8 cellular contexts compared by ENCODE assay signal in the genomic region with DNA sequence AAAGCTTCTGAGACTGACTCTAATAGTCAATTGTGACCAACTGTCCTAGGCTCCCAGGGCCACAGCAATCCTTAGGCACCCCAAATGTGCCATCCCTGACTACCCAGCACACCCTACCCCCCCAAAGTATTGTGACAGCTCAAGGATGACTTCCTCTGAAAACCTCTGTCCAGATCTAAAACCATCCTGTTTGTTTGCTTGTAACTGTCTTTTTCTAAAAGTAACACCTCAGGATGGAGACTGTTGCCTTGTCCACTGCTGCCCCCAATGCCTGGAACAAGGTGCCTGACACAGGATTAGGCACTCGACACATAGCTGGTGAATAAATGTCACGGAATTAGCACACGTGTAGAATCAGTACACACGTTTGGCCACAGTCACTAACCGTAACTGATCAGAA. TPM values are rescaled to one million over a fixed set of nuclear protein-coding genes. Genes with fewer than 3 reads are reported as not detected.
A peak's percentile ranks its signal among the peaks of the same experiment; 100 is the strongest.
DNase-seq lines count a peak whose midpoint lies in the region; ATAC-seq and TF ChIP-seq lines count a peak whose summit lies in the region.
"Not testable (repeated sequence)": the region's sequence is repeated elsewhere in the genome, so short reads cannot be mapped to it uniquely, and the experiment has no call there.

No MANE protein-coding gene starts in this region.

- 94% methylated on average over 5 of the region's 5 CpGs for WGBS in SK-N-SH (ENCODE audit: low lambda C conversion rate)
- WGBS in heart right ventricle, 2 donors = 81 to 87% methylated on average over 5 of the region's 5 CpGs

- TF ChIP-seq CTCF in HFFc6 (IDR thresholded peaks at IDR 0.05); SK-N-SH (IDR thresholded peaks at IDR 0.05); heart right ventricle (IDR thresholded peaks at IDR 0.05); nephron progenitor cell (IDR thresholded peaks at IDR 0.05): not testable (repeated sequence)

- intact Hi-C loops in heart right ventricle (cut with DNase I) = not testable (repeated sequence)

- H3K36me3 Mint-ChIP-seq in HFFc6 (ENCODE audit: low read depth) = peaks cover 45% of the 10 kb centered on the region
- peaks cover 12% of the 10 kb centered on the region for H3K36me3 Mint-ChIP-seq in activated T-cell treated with anti-CD3 and anti-CD28 coated beads, Interleukin-2, amount 50 U/mL, for 4 hours (ENCODE audit: insufficient read depth)
- H3K36me3 Mint-ChIP-seq in central memory CD8-positive, alpha-beta T cell (ENCODE audit: insufficient read depth) = peaks cover 24% of the 10 kb centered on the region
- peaks cover 20% of the 10 kb centered on the region for H3K36me3 Mint-ChIP-seq in nephron progenitor cell (ENCODE audit: low read depth)

- not testable (repeated sequence) for TF ChIP-seq EP300 in SK-N-SH (IDR thresholded peaks at IDR 0.05; ENCODE audit: borderline replicate concordance in 1 of 2, low read depth in 1 of 2, low read length in 1 of 2)

- peaks cover 17 to 33% (median 21%) of the 10 kb centered on the region in 11 experiments for H3K36me3 ChIP-seq in BLaER1 treated with 17β-estradiol and CSF1 and Interleukin-3, amounts not matched to agents 10 nM and 100 nM
- H3K36me3 ChIP-seq in SK-N-SH (replicated peaks in 1 of 2; ENCODE audit: control insufficient read depth in 1 of 2, insufficient read depth in 2 of 2, low read length in 1 of 2) (peaks cover 19 to 25% of the 10 kb centered on the region in 2 experiments), heart right ventricle (peaks cover 0 to 20% (median 11%) of the 10 kb centered on the region in 9 donors)

- H4K20me1 ChIP-seq in BLaER1 treated with 17β-estradiol and CSF1 and Interleukin-3, amounts not matched to agents 10 nM and 100 nM = peaks cover 4 to 80% (median 10%) of the 10 kb centered on the region in 11 experiments; a peak in 18 of 22 replicates
- H4K20me1 ChIP-seq in SK-N-SH (ENCODE audit: insufficient read depth) = not testable (repeated sequence)

- H3K9me3 ChIP-seq in BLaER1 treated with 17β-estradiol and CSF1 and Interleukin-3, amounts not matched to agents 10 nM and 100 nM (replicated peaks in 1 of 11); SK-N-SH; heart right ventricle: not testable (repeated sequence)

- not testable (repeated sequence) for H3K9me3 Mint-ChIP-seq in HFFc6; activated T-cell treated with anti-CD3 and anti-CD28 coated beads, Interleukin-2, amount 50 U/mL, for 4 hours; central memory CD8-positive, alpha-beta T cell; nephron progenitor cell; stimulated activated naive CD8-positive, alpha-beta T cell treated with anti-CD3 and anti-CD28 coated beads, Interleukin-15, amount 100 ng/mL, for 72 hours

- H3K4me1 Mint-ChIP-seq in HFFc6 (ENCODE audit: low read depth) (peaks cover 82% of the 10 kb centered on the region), nephron progenitor cell (peaks cover 64% of the 10 kb centered on the region)
- peaks cover 76% of the 10 kb centered on the region for H3K4me1 Mint-ChIP-seq in activated T-cell treated with anti-CD3 and anti-CD28 coated beads, Interleukin-2, amount 50 U/mL, for 4 hours (ENCODE audit: low read depth)
- H3K4me1 Mint-ChIP-seq in central memory CD8-positive, alpha-beta T cell = peaks cover 50% of the 10 kb centered on the region
- H3K4me1 Mint-ChIP-seq in stimulated activated naive CD8-positive, alpha-beta T cell treated with anti-CD3 and anti-CD28 coated beads, Interleukin-15, amount 100 ng/mL, for 72 hours = peaks cover 59% of the 10 kb centered on the region

- H3K27ac ChIP-seq in BLaER1 treated with 17β-estradiol and CSF1 and Interleukin-3, amounts not matched to agents 10 nM and 100 nM = peak overlapping the region; percentile 46 to 100 (median 95); a peak in 21 of 22 replicates
- H3K27ac ChIP-seq in SK-N-SH (ENCODE audit: low read depth in 2 of 2, low read length in 1 of 2) (peak overlapping the region in 1 of 2 experiments; percentile 95; a peak in 2 of 4 replicates), heart right ventricle (peak overlapping the region in 8 of 10 donors; percentile 1 to 100 (median 40))

- not testable (repeated sequence) for TF ChIP-seq RAD21 in SK-N-SH (IDR thresholded peaks at IDR 0.05; ENCODE audit: low read length)

- H3K27ac Mint-ChIP-seq in HFFc6 (peak overlapping the region; percentile 81), nephron progenitor cell (peak overlapping the region; percentile 50)
- H3K27ac Mint-ChIP-seq in central memory CD8-positive, alpha-beta T cell (ENCODE audit: low read depth) = peak overlapping the region; percentile 91
- H3K27ac Mint-ChIP-seq in stimulated activated naive CD8-positive, alpha-beta T cell treated with anti-CD3 and anti-CD28 coated beads, Interleukin-15, amount 100 ng/mL, for 72 hours = peak overlapping the region; percentile 74 to 88

- not testable (repeated sequence) for H3K9me2 ChIP-seq in SK-N-SH

- H2AFZ ChIP-seq in SK-N-SH (ENCODE audit: low read depth) = not testable (repeated sequence)

- POLR2A ChIA-PET in SK-N-SH (lab: Yijun Ruan, JAX) = not testable (repeated sequence)

- DNase-seq in HFFc6; SK-N-SH; activated T-cell treated with anti-CD3 and anti-CD28 coated beads, Interleukin-2, amount 50 U/mL, for 4 hours; central memory CD8-positive, alpha-beta T cell (ENCODE audit: low spot score in 2 of 2); heart right ventricle; nephron progenitor cell: not testable (repeated sequence)
- DNase-seq in stimulated activated naive CD8-positive, alpha-beta T cell treated with anti-CD3 and anti-CD28 coated beads, Interleukin-15, amount 100 ng/mL, for 72 hours = peak in 1 of 2 donors; percentile 4

- not testable (repeated sequence) for ATAC-seq in activated T-cell treated with anti-CD3 and anti-CD28 coated beads, Interleukin-2, amount 50 U/mL, for 4 hours; central memory CD8-positive, alpha-beta T cell (replicated peaks; ENCODE audit: extremely low read depth, poor library complexity, severe bottlenecking); heart right ventricle; stimulated activated naive CD8-positive, alpha-beta T cell treated with anti-CD3 and anti-CD28 coated beads, Interleukin-15, amount 100 ng/mL, for 72 hours

- not testable (repeated sequence) for H3K27me3 Mint-ChIP-seq in HFFc6 (ENCODE audit: insufficient read depth); activated T-cell treated with anti-CD3 and anti-CD28 coated beads, Interleukin-2, amount 50 U/mL, for 4 hours (ENCODE audit: low read depth); central memory CD8-positive, alpha-beta T cell; nephron progenitor cell (ENCODE audit: low read depth, poor library complexity); stimulated activated naive CD8-positive, alpha-beta T cell treated with anti-CD3 and anti-CD28 coated beads, Interleukin-15, amount 100 ng/mL, for 72 hours

- H3F3A ChIP-seq in SK-N-SH (replicated peaks; ENCODE audit: insufficient read depth) = peaks cover 23% of the 10 kb centered on the region

- 0 out of 2 replicates have a peak overlapping the region, but pooled peaks have one; percentile 10 for H3K4me3 Mint-ChIP-seq in HFFc6
- H3K4me3 Mint-ChIP-seq in activated T-cell treated with anti-CD3 and anti-CD28 coated beads, Interleukin-2, amount 50 U/mL, for 4 hours = peak overlapping the region; percentile 78
- peak overlapping the region; percentile 80 for H3K4me3 Mint-ChIP-seq in central memory CD8-positive, alpha-beta T cell
- H3K4me3 Mint-ChIP-seq in nephron progenitor cell = not testable (repeated sequence)
- H3K4me3 Mint-ChIP-seq in stimulated activated naive CD8-positive, alpha-beta T cell treated with anti-CD3 and anti-CD28 coated beads, Interleukin-15, amount 100 ng/mL, for 72 hours = peak overlapping the region; percentile 71 to 93

- H3K9ac ChIP-seq in BLaER1 treated with 17β-estradiol and CSF1 and Interleukin-3, amounts not matched to agents 10 nM and 100 nM = peak overlapping the region; percentile 68 to 97 (median 92); a peak in 21 of 22 replicates
- H3K9ac ChIP-seq in SK-N-SH = not testable (repeated sequence)

- H3K4me3 ChIP-seq in BLaER1 treated with 17β-estradiol and CSF1 and Interleukin-3, amounts not matched to agents 10 nM and 100 nM = peak overlapping the region; percentile 2 to 59 (median 43); a peak in 15 of 20 replicates
- 0 out of 4 replicates have a peak overlapping the region, but pooled peaks of 1 of the 2 experiments have one; percentile 27 for H3K4me3 ChIP-seq in SK-N-SH (ENCODE audit: low read depth in 2 of 2, low read length in 1 of 2)
- peak overlapping the region in 1 of 10 donors; percentile 1 for H3K4me3 ChIP-seq in heart right ventricle

- H3K27me3 ChIP-seq in BLaER1 treated with 17β-estradiol and CSF1 and Interleukin-3, amounts not matched to agents 10 nM and 100 nM; SK-N-SH (ENCODE audit: insufficient read depth); heart right ventricle: not testable (repeated sequence)

- H3K79me2 ChIP-seq in SK-N-SH (ENCODE audit: insufficient read depth) = peaks cover 100% of the 10 kb centered on the region

- H3K4me2 ChIP-seq in BLaER1 treated with 17β-estradiol and CSF1 and Interleukin-3, amounts not matched to agents 10 nM and 100 nM = peak overlapping the region; percentile 83 to 95 (median 91)
- peak overlapping the region; percentile 60; the same call in 1 of the 2 replicates for H3K4me2 ChIP-seq in SK-N-SH

- CTCF ChIA-PET in SK-N-SH (lab: Yijun Ruan, JAX) = interaction anchor here (0.7 to 1.1 kb wide), 3 partner anchors 8 to 354 kb away, joined by 3 to 4 read pairs (median 4); partner anchors contain the start of gene ZNF217

- H3K4me1 ChIP-seq in BLaER1 treated with 17β-estradiol and CSF1 and Interleukin-3, amounts not matched to agents 10 nM and 100 nM = peaks cover 33 to 74% (median 51%) of the 10 kb centered on the region in 10 experiments
- H3K4me1 ChIP-seq in SK-N-SH (ENCODE audit: control insufficient read depth in 1 of 2, insufficient read depth in 2 of 2, low read depth in 1 of 2, low read length in 1 of 2) = peaks cover 8 to 69% of the 10 kb centered on the region in 2 experiments
- H3K4me1 ChIP-seq in heart right ventricle = peaks cover 2 to 100% (median 74%) of the 10 kb centered on the region in 9 donors

RNA-seq across cellular contexts. Expression of gene ZNF217, which starts 7.7 kb away (rescaled TPM):
- 10 to 100 TPM; 38.5 to 42.9 (median 40.1) TPM for total RNA-seq in HFFc6 (2021; fragmentation: NEBNext Ultra II Directional; extraction: Animal tissue kit (Norgen Biotek cat#: 25700))
- polyA plus RNA-seq in SK-N-SH (2012; rRNA removed) = 6.9 and 7.1 TPM in 2 replicates
- polyA plus RNA-seq in SK-N-SH (2012; cell fraction: cytosol; rRNA removed) = 7.6 and 8.5 TPM in 2 replicates
- 13.4 and 14.5 TPM in 2 replicates for polyA plus RNA-seq in SK-N-SH (2012; cell fraction: nucleus; rRNA removed)
- total RNA-seq in activated T-cell treated with anti-CD3 and anti-CD28 coated beads, Interleukin-2, amount 50 U/mL, for 4 hours = 10 to 100 TPM; 25.9 to 27.8 (median 26.4) TPM
- total RNA-seq in heart right ventricle = 10 to 100 TPM in 3 of 10 donors, 1 to 10 TPM in 7; 7.2 to 18.4 (median 8.5) TPM
- 1 to 10 TPM; 3.3 to 5.3 TPM for polyA plus RNA-seq in heart right ventricle
